In genomic region chr1:180912801-180913616, GRCh38 we compare ENCODE assay signal across 8 cellular contexts. TPM values are rescaled to one million over a fixed set of nuclear protein-coding genes. Genes with fewer than 3 reads are reported as not detected.
A peak's percentile ranks its signal among the peaks of the same experiment; 100 is the strongest.
DNase-seq lines count a peak whose midpoint lies in the region; ATAC-seq and TF ChIP-seq lines count a peak whose summit lies in the region.

Gene KIAA1614, plus strand, starts transcription at chr1:180912897. Its CDS starts 347 bp downstream, at chr1:180913244.

- DNase-seq in GM06990 (ENCODE audit: extremely low read depth, insufficient read length), result no peak
- peak in 5 of 10 donors; percentile 19 to 66 (median 35) for DNase-seq in dorsolateral prefrontal cortex
- DNase-seq in lower leg skin (ENCODE audit: low spot score in 2 of 2), result peak in 1 of 2 donors; percentile 90
- no peak for DNase-seq in DMS114 treated with DMSO at 0.1 percent for 48 hours (lab: John Stamatoyannopoulos, UW; ENCODE audit: unreplicated experiment)
- no peak for DNase-seq in DMS153 treated with DMSO at 0.1 percent for 48 hours (lab: John Stamatoyannopoulos, UW; ENCODE audit: unreplicated experiment)

- H3K27ac ChIP-seq in dorsolateral prefrontal cortex (peak within 1 kb of the TSS in 57 of 59 donors; percentile 19 to 92 (median 83)), temporal lobe (ENCODE audit: low read depth, low read length) (peak within 1 kb of the TSS; percentile 44)

- no peaks in the 10 kb centered on the region for H3K79me2 ChIP-seq in Loucy (ENCODE audit: insufficient read depth, low read length)

- peak within 1 kb of the TSS; percentile 73 for H3K4me2 ChIP-seq in Loucy (ENCODE audit: low read depth, low read length, poor library complexity, severe bottlenecking)

- H3K9me3 ChIP-seq in Loucy (ENCODE audit: insufficient read depth, low read depth, low read length), result no peaks in the 10 kb centered on the region

- 4 to 7% methylated on average over 22 to 32 of the region's 77 CpGs for WGBS in lower leg skin, 2 donors

- no peaks in the 10 kb centered on the region for H3K4me1 ChIP-seq in Loucy (ENCODE audit: insufficient read depth, low read length, poor library complexity, severe bottlenecking)

- H2AFZ ChIP-seq in Loucy (ENCODE audit: low read length), result peak within 1 kb of the TSS; percentile 89

- no peak for TF ChIP-seq POLR2A in lower leg skin (IDR thresholded peaks at IDR 0.05)

- no peaks in the 10 kb centered on the region for H4K20me1 ChIP-seq in Loucy (ENCODE audit: insufficient read depth, low read length, poor library complexity, severe bottlenecking)

- H3K27me3 ChIP-seq in GM06990 (replicated peaks; ENCODE audit: control insufficient read depth, insufficient read depth, low read length), result no peaks in the 10 kb centered on the region
- H3K27me3 ChIP-seq in Loucy (ENCODE audit: insufficient read depth, low read length, poor library complexity, severe bottlenecking), result no peaks in the 10 kb centered on the region
- H3K27me3 ChIP-seq in dorsolateral prefrontal cortex, result no peaks in the 10 kb centered on the region

- no peaks in the 10 kb centered on the region for H3K36me3 ChIP-seq in GM06990 (ENCODE audit: control insufficient read depth, insufficient read depth, low read length)
- no peaks in the 10 kb centered on the region for H3K36me3 ChIP-seq in Loucy (ENCODE audit: insufficient read depth, low read length)

- H3K4me3 ChIP-seq in GM06990 (replicated peaks; ENCODE audit: low read depth, low read length), result peak within 1 kb of the TSS; percentile 48
- peak within 1 kb of the TSS; percentile 71 for H3K4me3 ChIP-seq in Loucy (ENCODE audit: low read length, poor library complexity, severe bottlenecking)
- H3K4me3 ChIP-seq in dorsolateral prefrontal cortex, result peak within 1 kb of the TSS; percentile 55 to 83 (median 70)
- peak within 1 kb of the TSS; percentile 39 for H3K4me3 ChIP-seq in lower leg skin (ENCODE audit: low read depth, poor library complexity, severe bottlenecking)

- TF ChIP-seq CTCF in GM06990 (IDR thresholded peaks at IDR 0.05; ENCODE audit: insufficient read depth, low read length, poor library complexity, severe bottlenecking) (no peak), Loucy (conservative IDR thresholded peaks at IDR 0.05; ENCODE audit: low read length) (no peak), dorsolateral prefrontal cortex (IDR thresholded peaks at IDR 0.05 in 54 of 56, conservative IDR thresholded peaks at IDR 0.05 in 2 of 56; ENCODE audit: low read depth in 1 of 56, partially characterized antibody in 56 of 56) (no peak), lower leg skin (IDR thresholded peaks at IDR 0.05) (no peak)

- ATAC-seq in HG02970 (IDR thresholded peaks at IDR 0.05; ENCODE audit: low FRiP score, unreplicated experiment), result no peak

- intact Hi-C loops in dorsolateral prefrontal cortex (cut with DNase I) (no loop called here), lower leg skin (cut with DNase I; ENCODE audit: low total_unique reads) (no loop called here)

- no peaks in the 10 kb centered on the region for H3K9me2 ChIP-seq in Loucy (replicated peaks; ENCODE audit: low read depth, low read length)

- H3F3A ChIP-seq in Loucy (ENCODE audit: low read depth), result no peaks in the 10 kb centered on the region

- H3K9ac ChIP-seq in Loucy (ENCODE audit: low read depth, low read length, poor library complexity, severe bottlenecking), result peak within 1 kb of the TSS; percentile 34

RNA-seq across cellular contexts. Expression of gene KIAA1614, which starts in this region (rescaled TPM):
- total RNA-seq in dorsolateral prefrontal cortex (10 to 100 TPM in 107 of 120 experiments, 1 to 10 TPM in 13; 6.4 to 28.8 (median 14.1) TPM), lower leg skin (1 to 10 TPM; 1.0 to 8.5 (median 3.5) TPM), temporal lobe (3.0 TPM)
